24 cellular contexts compared by ENCODE assay signal in genomic region chr6:2661651-2662050, GRCh38.
"Had no signal": no experiment of that assay in that cellular context is flagged by ENCODE, and none has a peak within 500 bp of the region (broad histone marks: within the 10 kb centered on the region; RNA-seq: fewer than 3 reads in every experiment).

No MANE protein-coding gene starts in this region.

- H3K4me1 ChIP-seq: left lung, lower lobe of right lung had no signal

- H3K27ac ChIP-seq: coronary artery, dorsolateral prefrontal cortex, esophagus squamous epithelium, gastrocnemius medialis, heart right ventricle, left lung, lower lobe of right lung had no signal

- H3K27ac Mint-ChIP-seq: mesothelial cell of epicardium had no signal

- DNase-seq: dermis blood vessel endothelial cell; dorsolateral prefrontal cortex; effector CD4-positive, alpha-beta T cell; effector memory CD4-positive, alpha-beta T cell; esophagus squamous epithelium; foreskin fibroblast; foreskin melanocyte; gastrocnemius medialis; glutamatergic neuron; head of caudate nucleus; heart right ventricle; hippocampal formation; kidney glomerular epithelial cell; left lung; left ventricle myocardium superior; lower lobe of right lung; mesenchymal stem cell; mucosa of descending colon had no signal

- H3K4me3 Mint-ChIP-seq: mesothelial cell of epicardium had no signal

- H3K9me3 Mint-ChIP-seq: mesothelial cell of epicardium had no signal

- H3K36me3 ChIP-seq: esophagus squamous epithelium, gastrocnemius medialis, heart right ventricle, left lung, lower lobe of right lung had no signal

- H3K9me3 ChIP-seq: esophagus squamous epithelium, gastrocnemius medialis, heart right ventricle, left lung, lower lobe of right lung, mucosa of descending colon had no signal

- ATAC-seq: gastrocnemius medialis, heart right ventricle, left lung, left ventricle myocardium superior, lower lobe of right lung, mucosa of descending colon had no signal

- H3K36me3 Mint-ChIP-seq: mesothelial cell of epicardium had no signal

- H3K27me3 ChIP-seq: dorsolateral prefrontal cortex, esophagus squamous epithelium, gastrocnemius medialis, heart right ventricle, left lung had no signal

- H3K4me3 ChIP-seq: coronary artery, dorsolateral prefrontal cortex, esophagus squamous epithelium, gastrocnemius medialis, heart right ventricle, left lung, lower lobe of right lung, mucosa of descending colon had no signal

- FAIRE-seq: colon, endothelial cell of umbilical vein, islet of Langerhans, keratinocyte had no signal
